ENCODE assay signal across 1 cellular context in the genomic region with DNA sequence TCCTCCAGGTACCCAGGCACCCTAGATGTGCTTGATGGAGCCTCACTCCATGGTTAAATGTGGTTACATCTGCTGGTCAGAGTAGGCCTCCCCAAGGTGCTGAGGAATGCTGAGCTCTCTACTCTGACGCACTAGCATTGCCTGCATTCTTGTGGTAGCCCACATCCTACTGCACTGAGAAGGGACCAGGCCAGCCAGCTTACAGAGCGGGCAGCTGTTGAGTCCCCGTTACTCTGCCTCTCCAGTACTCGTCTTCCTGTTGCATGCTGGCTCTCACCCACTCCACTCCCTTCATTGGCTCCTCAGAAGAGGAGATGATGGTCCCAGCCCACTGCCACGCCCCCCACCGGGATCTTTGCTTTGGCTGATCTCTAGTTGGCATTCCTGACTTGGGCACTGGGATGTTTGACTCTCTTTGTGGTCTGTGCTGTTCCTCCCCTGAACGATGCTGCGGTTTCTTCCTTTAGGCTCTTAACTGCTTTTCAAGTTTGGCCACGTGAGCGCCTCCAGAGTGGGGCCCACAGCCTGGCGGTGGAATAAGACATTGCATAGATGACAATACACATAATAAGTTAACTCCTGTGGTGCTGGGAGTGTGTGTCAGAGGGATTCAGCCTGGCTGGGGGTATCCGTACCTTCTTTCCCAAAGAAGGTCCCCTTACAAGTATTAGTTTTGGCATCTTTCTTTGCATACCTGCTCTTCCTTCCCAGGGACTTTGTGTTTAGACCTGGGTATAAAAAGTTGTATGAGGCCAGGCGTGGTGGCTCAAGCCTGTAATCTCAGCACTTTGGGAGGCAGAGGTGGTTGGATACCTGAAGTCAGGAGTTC.
TF ChIP-seq lines count a peak whose summit lies in the region.

No MANE protein-coding gene starts in this region.

TF ChIP-seq in GM23338, 12 proteins besides CTCF, POLR2A, EP300 and RAD21 (continued from another document):
- TF ChIP-seq, protein P1, sequence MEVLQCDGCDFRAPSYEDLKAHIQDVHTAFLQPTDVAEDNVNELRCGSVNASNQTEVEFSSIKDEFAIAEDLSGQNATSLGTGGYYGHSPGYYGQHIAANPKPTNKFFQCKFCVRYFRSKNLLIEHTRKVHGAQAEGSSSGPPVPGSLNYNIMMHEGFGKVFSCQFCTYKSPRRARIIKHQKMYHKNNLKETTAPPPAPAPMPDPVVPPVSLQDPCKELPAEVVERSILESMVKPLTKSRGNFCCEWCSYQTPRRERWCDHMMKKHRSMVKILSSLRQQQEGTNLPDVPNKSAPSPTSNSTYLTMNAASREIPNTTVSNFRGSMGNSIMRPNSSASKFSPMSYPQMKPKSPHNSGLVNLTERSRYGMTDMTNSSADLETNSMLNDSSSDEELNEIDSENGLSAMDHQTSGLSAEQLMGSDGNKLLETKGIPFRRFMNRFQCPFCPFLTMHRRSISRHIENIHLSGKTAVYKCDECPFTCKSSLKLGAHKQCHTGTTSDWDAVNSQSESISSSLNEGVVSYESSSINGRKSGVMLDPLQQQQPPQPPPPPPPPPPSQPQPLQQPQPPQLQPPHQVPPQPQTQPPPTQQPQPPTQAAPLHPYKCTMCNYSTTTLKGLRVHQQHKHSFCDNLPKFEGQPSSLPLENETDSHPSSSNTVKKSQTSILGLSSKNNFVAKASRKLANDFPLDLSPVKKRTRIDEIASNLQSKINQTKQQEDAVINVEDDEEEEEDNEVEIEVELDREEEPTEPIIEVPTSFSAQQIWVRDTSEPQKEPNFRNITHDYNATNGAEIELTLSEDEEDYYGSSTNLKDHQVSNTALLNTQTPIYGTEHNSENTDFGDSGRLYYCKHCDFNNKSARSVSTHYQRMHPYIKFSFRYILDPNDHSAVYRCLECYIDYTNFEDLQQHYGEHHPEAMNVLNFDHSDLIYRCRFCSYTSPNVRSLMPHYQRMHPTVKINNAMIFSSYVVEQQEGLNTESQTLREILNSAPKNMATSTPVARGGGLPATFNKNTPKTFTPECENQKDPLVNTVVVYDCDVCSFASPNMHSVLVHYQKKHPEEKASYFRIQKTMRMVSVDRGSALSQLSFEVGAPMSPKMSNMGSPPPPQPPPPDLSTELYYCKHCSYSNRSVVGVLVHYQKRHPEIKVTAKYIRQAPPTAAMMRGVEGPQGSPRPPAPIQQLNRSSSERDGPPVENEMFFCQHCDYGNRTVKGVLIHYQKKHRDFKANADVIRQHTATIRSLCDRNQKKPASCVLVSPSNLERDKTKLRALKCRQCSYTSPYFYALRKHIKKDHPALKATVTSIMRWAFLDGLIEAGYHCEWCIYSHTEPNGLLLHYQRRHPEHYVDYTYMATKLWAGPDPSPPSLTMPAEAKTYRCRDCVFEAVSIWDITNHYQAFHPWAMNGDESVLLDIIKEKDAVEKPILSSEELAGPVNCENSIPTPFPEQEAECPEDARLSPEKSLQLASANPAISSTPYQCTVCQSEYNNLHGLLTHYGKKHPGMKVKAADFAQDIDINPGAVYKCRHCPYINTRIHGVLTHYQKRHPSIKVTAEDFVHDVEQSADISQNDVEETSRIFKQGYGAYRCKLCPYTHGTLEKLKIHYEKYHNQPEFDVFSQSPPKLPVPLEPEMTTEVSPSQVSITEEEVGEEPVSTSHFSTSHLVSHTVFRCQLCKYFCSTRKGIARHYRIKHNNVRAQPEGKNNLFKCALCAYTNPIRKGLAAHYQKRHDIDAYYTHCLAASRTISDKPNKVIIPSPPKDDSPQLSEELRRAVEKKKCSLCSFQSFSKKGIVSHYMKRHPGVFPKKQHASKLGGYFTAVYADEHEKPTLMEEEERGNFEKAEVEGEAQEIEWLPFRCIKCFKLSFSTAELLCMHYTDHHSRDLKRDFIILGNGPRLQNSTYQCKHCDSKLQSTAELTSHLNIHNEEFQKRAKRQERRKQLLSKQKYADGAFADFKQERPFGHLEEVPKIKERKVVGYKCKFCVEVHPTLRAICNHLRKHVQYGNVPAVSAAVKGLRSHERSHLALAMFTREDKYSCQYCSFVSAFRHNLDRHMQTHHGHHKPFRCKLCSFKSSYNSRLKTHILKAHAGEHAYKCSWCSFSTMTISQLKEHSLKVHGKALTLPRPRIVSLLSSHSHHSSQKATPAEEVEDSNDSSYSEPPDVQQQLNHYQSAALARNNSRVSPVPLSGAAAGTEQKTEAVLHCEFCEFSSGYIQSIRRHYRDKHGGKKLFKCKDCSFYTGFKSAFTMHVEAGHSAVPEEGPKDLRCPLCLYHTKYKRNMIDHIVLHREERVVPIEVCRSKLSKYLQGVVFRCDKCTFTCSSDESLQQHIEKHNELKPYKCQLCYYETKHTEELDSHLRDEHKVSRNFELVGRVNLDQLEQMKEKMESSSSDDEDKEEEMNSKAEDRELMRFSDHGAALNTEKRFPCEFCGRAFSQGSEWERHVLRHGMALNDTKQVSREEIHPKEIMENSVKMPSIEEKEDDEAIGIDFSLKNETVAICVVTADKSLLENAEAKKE (CRISPR knock-in tag; IDR thresholded peaks at IDR 0.05), result no peak
- TF ChIP-seq STAT1 (IDR thresholded peaks at IDR 0.05; ENCODE audit: unreplicated experiment) (no peak), CREB1 (CRISPR knock-in tag; IDR thresholded peaks at IDR 0.05; ENCODE audit: low read depth) (no peak)
